Comparison of ENCODE assay signal across 22 cellular contexts in the genomic region with DNA sequence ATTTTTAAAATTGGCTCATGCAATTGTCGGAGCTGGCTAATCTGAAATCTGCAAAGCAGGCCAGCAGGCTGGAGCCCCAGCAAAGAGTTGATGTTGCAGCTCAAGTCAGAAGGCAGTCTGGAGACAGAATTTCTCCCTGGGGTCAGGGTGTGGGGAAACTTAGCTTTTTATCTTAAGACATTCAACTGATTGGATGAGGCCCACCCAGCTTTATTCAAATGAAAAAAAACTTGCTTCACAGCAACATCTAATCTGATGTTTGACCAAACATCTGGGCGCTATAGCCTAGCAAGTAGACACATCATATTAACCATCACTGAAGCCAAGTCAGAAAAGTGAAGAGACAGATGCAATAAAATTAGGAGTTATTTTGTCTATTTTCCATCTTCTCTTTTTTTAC.
DNase-seq lines count a peak whose midpoint lies in the region; ATAC-seq, FAIRE-seq and TF ChIP-seq lines count a peak whose summit lies in the region.
"Had no signal": no experiment of that assay in that cellular context is flagged by ENCODE, and none has a peak within 500 bp of the region (broad histone marks: within the 10 kb centered on the region; RNA-seq: fewer than 3 reads in every experiment).

No MANE protein-coding gene starts in this region.

- H3K79me2 ChIP-seq in K562 (ENCODE audit: control insufficient read depth, insufficient read depth, low read length) = no peaks in the 10 kb centered on the region

- intact Hi-C loops in K562 (cut with micrococcal nuclease) = no loop called here

- TF ChIP-seq EP300 in K562 (IDR thresholded peaks at IDR 0.05; ENCODE audit: low read length) = no peak

- BruUV-seq in K562 (replicated peaks; lab: Mats Ljungman, UMichigan) = no TSS peak

- H3K9ac ChIP-seq in K562 (ENCODE audit: insufficient read depth in 1 of 2, low read depth in 2 of 2, low read length in 2 of 2) = no peak overlapping the region
- H3K9ac ChIP-seq: BLaER1 had no signal

- H3K27me3 Mint-ChIP-seq in type B pancreatic cell = no peaks in the 10 kb centered on the region

- peaks cover 6% of the 10 kb centered on the region for H3K4me1 ChIP-seq in HEK293 (ENCODE audit: control insufficient read depth, insufficient read depth, low read length)
- H3K4me1 ChIP-seq in K562 (replicated peaks in 1 of 2; ENCODE audit: control insufficient read depth in 2 of 2, insufficient read depth in 2 of 2, low read length in 2 of 2) = no peaks in the 10 kb centered on the region
- H3K4me1 ChIP-seq: BE2C, BLaER1 had no signal

- H3K4me2 ChIP-seq in K562 (ENCODE audit: insufficient read depth, low read length) = no peak overlapping the region
- H3K4me2 ChIP-seq: BLaER1 had no signal

- POLR2A ChIA-PET in HEK293 (lab: Yijun Ruan, JAX) = no interaction called here
- POLR2A ChIA-PET in K562 (lab: Yijun Ruan, JAX) = interaction anchor here (1.0 kb wide), 1 partner anchor 11 kb away, joined by 4 read pairs; no protein-coding TSS in a partner anchor

- no peak overlapping the region for H3K4me3 Mint-ChIP-seq in type B pancreatic cell
- H3K4me3 Mint-ChIP-seq: CD14-positive monocyte; CD4-positive, alpha-beta memory T cell; CD4-positive, CD25-positive, alpha-beta regulatory T cell; CD8-positive, alpha-beta memory T cell had no signal

- peak overlapping the region; percentile 22 for H3K27ac Mint-ChIP-seq in type B pancreatic cell
- H3K27ac Mint-ChIP-seq: CD14-positive monocyte; CD4-positive, alpha-beta memory T cell; CD4-positive, CD25-positive, alpha-beta regulatory T cell; CD8-positive, alpha-beta memory T cell had no signal

- no peak for DNase-seq in K562 (ENCODE audit: extremely low read depth in 1 of 4, low spot score in 3 of 4)
- DNase-seq in type B pancreatic cell (ENCODE audit: extremely low spot score, unreplicated experiment) = no peak
- DNase-seq in pons (ENCODE audit: low spot score) = no peak
- DNase-seq in foreskin fibroblast = no peak
- DNase-seq: 8988T; ACHN; BE2C; C1 segment of cervical spinal cord; CD4-positive, alpha-beta memory T cell; CD4-positive, CD25-positive, alpha-beta regulatory T cell; CD8-positive, alpha-beta memory T cell; COR-L47; DMS79 treated with DMSO at 0.1 percent for 48 hours; GF-D8 had no signal

- WGBS in K562 (ENCODE audit: insufficient coverage, low coverage, missing lambda C conversion rate) = 0% methylated on average over 2 of the region's 2 CpGs

- H3K9me3 ChIP-seq in HEK293 (ENCODE audit: control insufficient read depth, insufficient read depth, low read depth, low read length) (no peaks in the 10 kb centered on the region), K562 (replicated peaks; ENCODE audit: control insufficient read depth, insufficient read depth, low read depth, low read length) (no peaks in the 10 kb centered on the region)
- H3K9me3 ChIP-seq: BE2C, BLaER1 had no signal

- FAIRE-seq in K562 (lab: Jason Lieb, UNC) = no peak
- FAIRE-seq: A204.1, D721Med, G401.6, GM12891, GM19239 had no signal

- no peaks in the 10 kb centered on the region for H3K36me3 Mint-ChIP-seq in type B pancreatic cell
- H3K36me3 Mint-ChIP-seq: CD14-positive monocyte; CD4-positive, alpha-beta memory T cell; CD4-positive, CD25-positive, alpha-beta regulatory T cell; CD8-positive, alpha-beta memory T cell had no signal

- peaks cover 14% of the 10 kb centered on the region for H3K4me1 Mint-ChIP-seq in type B pancreatic cell (ENCODE audit: unreplicated experiment)
- H3K4me1 Mint-ChIP-seq: CD4-positive, alpha-beta memory T cell; CD4-positive, CD25-positive, alpha-beta regulatory T cell; CD8-positive, alpha-beta memory T cell had no signal

- no peak overlapping the region for H2AFZ ChIP-seq in K562 (ENCODE audit: low read depth, low read length)

- no peaks in the 10 kb centered on the region for H3K9me1 ChIP-seq in K562 (ENCODE audit: control insufficient read depth, insufficient read depth, low read length)

- no peak for TF ChIP-seq CTCF in HEK293 (tag by site-specific recombination; IDR thresholded peaks at IDR 0.05)
- TF ChIP-seq CTCF in K562 (IDR thresholded peaks at IDR 0.05 in 2 of 3, conservative IDR thresholded peaks at IDR 0.05 in 1 of 3; ENCODE audit: insufficient read depth in 2 of 3, low read depth in 1 of 3, low read length in 3 of 3) = no peak
- no peak for TF ChIP-seq CTCF in type B pancreatic cell (conservative IDR thresholded peaks at IDR 0.05)
- TF ChIP-seq CTCF in foreskin fibroblast (IDR thresholded peaks at IDR 0.05; ENCODE audit: low read depth, low read length) = no peak

- H3K27ac ChIP-seq in HEK293 (ENCODE audit: extremely low read depth, low read depth, low read length) (no peak overlapping the region), K562 (ENCODE audit: extremely low read depth, low read depth, low read length) (no peak overlapping the region)
- H3K27ac ChIP-seq: BLaER1 had no signal

- H3K4me3 ChIP-seq in HEK293 (ENCODE audit: low read depth, low read length) (no peak overlapping the region), K562 (no peak overlapping the region), foreskin fibroblast (ENCODE audit: low read depth in 1 of 2, low read length in 2 of 2) (no peak overlapping the region)
- H3K4me3 ChIP-seq: BLaER1 had no signal

- no peaks in the 10 kb centered on the region for H3K9me3 Mint-ChIP-seq in type B pancreatic cell
- H3K9me3 Mint-ChIP-seq: CD4-positive, alpha-beta memory T cell; CD4-positive, CD25-positive, alpha-beta regulatory T cell; CD8-positive, alpha-beta memory T cell had no signal

- no peak for TF ChIP-seq POLR2A in K562 (conservative IDR thresholded peaks at IDR 0.05)

- no peaks in the 10 kb centered on the region for H4K20me1 ChIP-seq in K562 (replicated peaks; ENCODE audit: control insufficient read depth, insufficient read depth, low read length)
- H4K20me1 ChIP-seq: BLaER1 had no signal

- CTCF ChIA-PET in HEK293 (lab: Yijun Ruan, JAX) = interaction anchor here (0.7 to 2.0 kb wide), 4 partner anchors 27 to 101 kb away, joined by 3 to 6 read pairs (median 3); no protein-coding TSS in a partner anchor
- CTCF ChIA-PET in K562 (lab: Yijun Ruan, JAX; ENCODE audit: low intra/inter-chr PET ratio) = no interaction called here

- TF ChIP-seq RAD21 in K562 (CRISPR knock-in tag; conservative IDR thresholded peaks at IDR 0.05 in 1 of 2, IDR thresholded peaks at IDR 0.05 in 1 of 2) = no peak

- in situ Hi-C loops in K562 (cut with MboI) = no loop called here

- no peaks in the 10 kb centered on the region for H3K36me3 ChIP-seq in HEK293 (ENCODE audit: control insufficient read depth in 2 of 2, insufficient read depth in 1 of 2, low read length in 2 of 2)
- H3K36me3 ChIP-seq in K562 (ENCODE audit: control insufficient read depth, insufficient read depth, low read length) = no peaks in the 10 kb centered on the region
- H3K36me3 ChIP-seq: BE2C, BLaER1 had no signal

- no peak for ATAC-seq in K562

- H3K27me3 ChIP-seq in K562 (ENCODE audit: control insufficient read depth in 2 of 2, insufficient read depth in 2 of 2, low read length in 2 of 2) = peaks cover 10 to 21% of the 10 kb centered on the region in 2 experiments; a peak in 3 of 5 replicates
- H3K27me3 ChIP-seq: BLaER1 had no signal

TF ChIP-seq in HEK293, 187 proteins besides CTCF, POLR2A, EP300 and RAD21:
- TF ChIP-seq ZNF623 (tag by site-specific recombination; IDR thresholded peaks at IDR 0.05) (no peak), ZNF23 (tag by site-specific recombination; IDR thresholded peaks at IDR 0.05; ENCODE audit: borderline replicate concordance) (no peak), ZNF10 (tag by site-specific recombination; IDR thresholded peaks at IDR 0.05) (peak; percentile 94), MYNN (tag by site-specific recombination; IDR thresholded peaks at IDR 0.05; ENCODE audit: borderline replicate concordance) (no peak)

TF ChIP-seq in K562, 482 proteins besides CTCF, POLR2A, EP300 and RAD21:
- TF ChIP-seq FOXM1 (IDR thresholded peaks at IDR 0.05; ENCODE audit: low read depth) (no peak), FOXM1 (CRISPR knock-in tag; IDR thresholded peaks at IDR 0.05; ENCODE audit: low read depth) (no peak), FOXA3 (CRISPR knock-in tag; conservative IDR thresholded peaks at IDR 0.05 in 1 of 2, IDR thresholded peaks at IDR 0.05 in 1 of 2) (no peak), TCF7 (IDR thresholded peaks at IDR 0.05; ENCODE audit: borderline replicate concordance) (no peak), ZNF140 (CRISPR knock-in tag; IDR thresholded peaks at IDR 0.05) (no peak), ZNF134 (CRISPR knock-in tag; conservative IDR thresholded peaks at IDR 0.05) (peak; percentile 82)
- TF ChIP-seq, protein P1, sequence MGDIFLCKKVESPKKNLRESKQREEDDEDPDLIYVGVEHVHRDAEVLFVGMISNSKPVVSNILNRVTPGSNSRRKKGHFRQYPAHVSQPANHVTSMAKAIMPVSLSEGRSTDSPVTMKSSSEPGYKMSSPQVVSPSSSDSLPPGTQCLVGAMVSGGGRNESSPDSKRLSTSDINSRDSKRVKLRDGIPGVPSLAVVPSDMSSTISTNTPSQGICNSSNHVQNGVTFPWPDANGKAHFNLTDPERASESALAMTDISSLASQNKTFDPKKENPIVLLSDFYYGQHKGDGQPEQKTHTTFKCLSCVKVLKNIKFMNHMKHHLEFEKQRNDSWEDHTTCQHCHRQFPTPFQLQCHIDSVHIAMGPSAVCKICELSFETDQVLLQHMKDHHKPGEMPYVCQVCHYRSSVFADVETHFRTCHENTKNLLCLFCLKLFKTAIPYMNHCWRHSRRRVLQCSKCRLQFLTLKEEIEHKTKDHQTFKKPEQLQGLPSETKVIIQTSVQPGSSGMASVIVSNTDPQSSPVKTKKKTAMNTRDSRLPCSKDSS (IDR thresholded peaks at IDR 0.05; ENCODE audit: low read depth, partially characterized antibody) = no peak
